9 cellular contexts compared by ENCODE assay signal in genomic region chr20:63699466-63700198, GRCh38. TPM values are rescaled to one million over a fixed set of nuclear protein-coding genes. Genes with fewer than 3 reads are reported as not detected.
DNase-seq lines count a peak whose midpoint lies in the region; ATAC-seq, FAIRE-seq and TF ChIP-seq lines count a peak whose summit lies in the region.
"Had no signal": no experiment of that assay in that cellular context is flagged by ENCODE, and none has a peak within 500 bp of the region (broad histone marks: within the 10 kb centered on the region; RNA-seq: fewer than 3 reads in every experiment).

No MANE protein-coding gene starts in this region.

- peaks cover 2% of the 10 kb centered on the region for H3K4me1 Mint-ChIP-seq in glutamatergic neuron (ENCODE audit: low read depth, unreplicated experiment)

- H3K27me3 ChIP-seq in WERI-Rb-1 (ENCODE audit: insufficient read depth, low read depth, severe bottlenecking): no peaks in the 10 kb centered on the region

- no peak overlapping the region for H3K4me3 Mint-ChIP-seq in glutamatergic neuron (ENCODE audit: unreplicated experiment)

- peaks cover 40% of the 10 kb centered on the region for H3K36me3 ChIP-seq in WERI-Rb-1

- FAIRE-seq in H54 (lab: Jason Lieb, UNC): no peak

- H3K9me3 Mint-ChIP-seq in glutamatergic neuron (ENCODE audit: unreplicated experiment): peaks cover 6% of the 10 kb centered on the region

- H3K36me3 Mint-ChIP-seq in glutamatergic neuron (ENCODE audit: unreplicated experiment): no peaks in the 10 kb centered on the region

- H3K27me3 Mint-ChIP-seq in glutamatergic neuron (ENCODE audit: unreplicated experiment): peaks cover 10% of the 10 kb centered on the region

- no peak overlapping the region for H3K4me3 ChIP-seq in WERI-Rb-1 (ENCODE audit: low read depth, low read length)
- no peak overlapping the region for H3K4me3 ChIP-seq in skin epidermis

- ATAC-seq in GM19463 (IDR thresholded peaks at IDR 0.05; ENCODE audit: unreplicated experiment): no peak
- ATAC-seq in GM18520 (IDR thresholded peaks at IDR 0.05; ENCODE audit: unreplicated experiment): no peak
- ATAC-seq: left lobe of liver had no signal

- no peak for TF ChIP-seq POLR2A in H54 (IDR thresholded peaks at IDR 0.05; ENCODE audit: low read depth, low read length)

- no peaks in the 10 kb centered on the region for H3K9me3 ChIP-seq in WERI-Rb-1 (ENCODE audit: severe bottlenecking)

- H3K27ac Mint-ChIP-seq in glutamatergic neuron (ENCODE audit: unreplicated experiment): no peak overlapping the region

- no peak for TF ChIP-seq CTCF in WERI-Rb-1 (IDR thresholded peaks at IDR 0.05; ENCODE audit: low read depth, low read length)
- TF ChIP-seq CTCF in glutamatergic neuron (IDR thresholded peaks at IDR 0.05; ENCODE audit: partially characterized antibody, unreplicated experiment): no peak

- DNase-seq in H54 (ENCODE audit: insufficient read length, low spot score) (peak; percentile 31), WERI-Rb-1 (no peak), glutamatergic neuron (peak; percentile 65), NCI-H1105 (lab: John Stamatoyannopoulos, UW) (no peak), NCI-H187 treated with DMSO at 0.1 percent for 48 hours (lab: John Stamatoyannopoulos, UW) (no peak)

- peak overlapping the region; percentile 26; the same call in 1 of the 2 replicates for H3K27ac ChIP-seq in WERI-Rb-1
- peak overlapping the region in 20 of 21 experiments; percentile 26 to 96 (median 86) for H3K27ac ChIP-seq in skin epidermis

RNA-seq across cellular contexts. Expression of gene TNFRSF6B, which starts 3.2 kb away (rescaled TPM):
- total RNA-seq in glutamatergic neuron (ENCODE audit: unreplicated experiment): not detected

RNA-seq across cellular contexts. Expression of gene ARFRP1, which starts 8.1 kb away (rescaled TPM):
- 51.9 TPM for total RNA-seq in glutamatergic neuron (ENCODE audit: unreplicated experiment)

RNA-seq across cellular contexts. Expression of gene ZGPAT, which starts 8.2 kb away (rescaled TPM):
- 41.5 TPM for total RNA-seq in glutamatergic neuron (ENCODE audit: unreplicated experiment)

RNA-seq across cellular contexts. Expression of gene LIME1, which starts 36.8 kb away (rescaled TPM):
- total RNA-seq in glutamatergic neuron (ENCODE audit: unreplicated experiment): 16.6 TPM

RNA-seq across cellular contexts. Expression of gene SLC2A4RG, which starts 39.9 kb away (rescaled TPM):
- 47.9 TPM for total RNA-seq in glutamatergic neuron (ENCODE audit: unreplicated experiment)

Comparison
In these comparisons a context has a peak if more than half of its experiments do, and no peak if none do; other contexts are left out.
1. DNase-seq: peak in H54 (single experiment) and glutamatergic neuron (single experiment); none in WERI-Rb-1 (single experiment), NCI-H1105 (single experiment) and NCI-H187 treated with DMSO at 0.1 percent for 48 hours (single experiment).